8 cellular contexts compared by ENCODE assay signal in genomic region chr10:73094986-73095478, GRCh38. TPM values are rescaled to one million over a fixed set of nuclear protein-coding genes. Genes with fewer than 3 reads are reported as not detected.
DNase-seq lines count a peak whose midpoint lies in the region; ATAC-seq and TF ChIP-seq lines count a peak whose summit lies in the region.

No MANE protein-coding gene starts in this region.

- in situ Hi-C loops in brain microvascular endothelial cell (cut with HindIII; ENCODE audit: low pct_ligation_motif_present, low sequenced_read_pairs), result no loop called here

- DNase-seq in heart left ventricle (no peak), Right ventricle myocardium superior (no peak), brain microvascular endothelial cell (no peak), vagina (ENCODE audit: extremely low spot score in 2 of 2) (no peak), mesenteric fat pad (ENCODE audit: low spot score) (no peak), KG1 (lab: John Stamatoyannopoulos, UW) (no peak)

- no peak for ATAC-seq in heart left ventricle
- ATAC-seq in Right ventricle myocardium superior (ENCODE audit: poor library complexity), result no peak
- ATAC-seq in GM21619 (IDR thresholded peaks at IDR 0.05; ENCODE audit: unreplicated experiment), result no peak

- H3K4me1 ChIP-seq in heart left ventricle (peaks cover 0 to 49% (median 25%) of the 10 kb centered on the region in 12 donors), mesodermal cell (ENCODE audit: control insufficient read depth, insufficient read depth, low read length, poor library complexity, severe bottlenecking) (peaks cover 4% of the 10 kb centered on the region), vagina (peaks cover 11% of the 10 kb centered on the region)

- no peaks in the 10 kb centered on the region for H3K27me3 ChIP-seq in heart left ventricle
- H3K27me3 ChIP-seq in brain microvascular endothelial cell (replicated peaks), result no peaks in the 10 kb centered on the region
- no peaks in the 10 kb centered on the region for H3K27me3 ChIP-seq in vagina

- WGBS in heart left ventricle, 4 donors, result 2 to 5% (median 3%) methylated on average over 5 of the region's 5 CpGs
- 0% methylated on average over 1 of the region's 5 CpGs for WGBS in mesodermal cell (ENCODE audit: insufficient coverage in 2 of 2), 2 experiments

- no peaks in the 10 kb centered on the region for H3K9me3 ChIP-seq in heart left ventricle
- H3K9me3 ChIP-seq in mesodermal cell (ENCODE audit: control insufficient read depth, low read length), result no peaks in the 10 kb centered on the region
- H3K9me3 ChIP-seq in vagina, result no peaks in the 10 kb centered on the region

- TF ChIP-seq CTCF in heart left ventricle (IDR thresholded peaks at IDR 0.05) (no peak), brain microvascular endothelial cell (IDR thresholded peaks at IDR 0.05; ENCODE audit: low read depth, low read length, missing control alignments) (no peak), vagina (IDR thresholded peaks at IDR 0.05) (no peak)

- H3K4me3 ChIP-seq in heart left ventricle, result peak overlapping the region; percentile 47 to 93 (median 86)
- peak overlapping the region; percentile 97 for H3K4me3 ChIP-seq in brain microvascular endothelial cell (ENCODE audit: low read depth, low read length)
- H3K4me3 ChIP-seq in mesodermal cell (ENCODE audit: extremely low read depth, insufficient read depth, low read length, poor library complexity, severe bottlenecking), result peak overlapping the region; percentile 98
- peak overlapping the region; percentile 75 for H3K4me3 ChIP-seq in vagina

- H3K27ac ChIP-seq in heart left ventricle (peak overlapping the region; percentile 90 to 99 (median 97)), brain microvascular endothelial cell (peak overlapping the region; percentile 84), mesodermal cell (ENCODE audit: low read depth, low read length, severe bottlenecking) (peak overlapping the region; percentile 98), vagina (peak overlapping the region; percentile 95)

- intact Hi-C loops in heart left ventricle (cut with DNase I), result loop anchor here in 8 of 10 donors (5.0 to 10.0 kb wide), 5 partner anchors 62 to 740 kb away; partner anchors contain the start of genes ECD (in 3 of the 8), FAM149B1 (in 3 of the 8) and DNAJB12 (in 1 of the 8)
- intact Hi-C loops in Right ventricle myocardium superior (cut with DNase I), result loop anchor here (5.0 kb wide), 1 partner anchor 67 kb away; no protein-coding TSS in a partner anchor
- intact Hi-C loops in vagina (cut with DNase I), result no loop called here

- TF ChIP-seq POLR2A in heart left ventricle (IDR thresholded peaks at IDR 0.05), result no peak
- no peak for TF ChIP-seq POLR2A in vagina (IDR thresholded peaks at IDR 0.05)

- H3K36me3 ChIP-seq in heart left ventricle (peaks cover 0 to 7% (median 0%) of the 10 kb centered on the region in 9 donors), brain microvascular endothelial cell (replicated peaks) (no peaks in the 10 kb centered on the region), mesodermal cell (ENCODE audit: control insufficient read depth, insufficient read depth, low read length) (no peaks in the 10 kb centered on the region), vagina (no peaks in the 10 kb centered on the region)

RNA-seq across cellular contexts. Expression of gene P4HA1, which starts 1.6 kb away (rescaled TPM):
- total RNA-seq in heart left ventricle, result 10 to 100 TPM; 44.5 to 71.7 (median 54.2) TPM
- polyA plus RNA-seq in heart left ventricle, result 10 to 100 TPM; 18.0 to 33.6 TPM
- total RNA-seq in Right ventricle myocardium superior, result 79.2 TPM
- 114 TPM for polyA plus RNA-seq in mesodermal cell (2013, experiment 1 of 2)
- 124 TPM for polyA plus RNA-seq in mesodermal cell (2013, experiment 2 of 2)
- total RNA-seq in vagina, result 12.5 TPM
- 28.3 TPM for total RNA-seq in mesenteric fat pad

RNA-seq across cellular contexts. Expression of gene NUDT13, which starts 15.2 kb away (rescaled TPM):
- total RNA-seq in heart left ventricle, result 1 to 10 TPM; 2.1 to 5.7 (median 3.2) TPM
- polyA plus RNA-seq in heart left ventricle, result 1 to 10 TPM; 1.8 to 5.8 TPM
- total RNA-seq in Right ventricle myocardium superior, result 4.1 TPM
- 0.88 TPM for polyA plus RNA-seq in mesodermal cell (2013, experiment 1 of 2)
- polyA plus RNA-seq in mesodermal cell (2013, experiment 2 of 2), result 1.2 TPM
- 2.9 TPM for total RNA-seq in vagina
- total RNA-seq in mesenteric fat pad, result 1.7 TPM
